ENCODE assay signal across 27 cellular contexts in genomic region chr15:29563112-29563511, GRCh38.
DNase-seq lines count a peak whose midpoint lies in the region; TF ChIP-seq lines count a peak whose summit lies in the region.
"Had no signal": no experiment of that assay in that cellular context is flagged by ENCODE, and none has a peak within 500 bp of the region (broad histone marks: within the 10 kb centered on the region; RNA-seq: fewer than 3 reads in every experiment).

No MANE protein-coding gene starts in this region.

- CTCF ChIA-PET in HEK293 (lab: Yijun Ruan, JAX), result no interaction called here

- no peak overlapping the region for H3K4me3 ChIP-seq in HEK293 (ENCODE audit: low read depth, low read length)
- H3K4me3 ChIP-seq: A549; BLaER1; BLaER1 treated with 17β-estradiol and CSF1 and Interleukin-3, amounts not matched to agents 10 nM and 100 nM had no signal

- no peaks in the 10 kb centered on the region for H3K4me1 ChIP-seq in HEK293 (ENCODE audit: control insufficient read depth, insufficient read depth, low read length)
- H3K4me1 ChIP-seq: A549, BE2C, Caco-2 had no signal

- H3K9me3 ChIP-seq in HEK293 (ENCODE audit: control insufficient read depth, insufficient read depth, low read depth, low read length), result no peaks in the 10 kb centered on the region
- H3K9me3 ChIP-seq: BE2C had no signal

- no peak for DNase-seq in SW480 (ENCODE audit: low spot score)
- DNase-seq: 8988T; ACHN; AML-193; BE2C; C1 segment of cervical spinal cord; Caco-2; Calu3; CD4-positive, alpha-beta memory T cell; CD4-positive, alpha-beta T cell; CD4-positive, CD25-positive, alpha-beta regulatory T cell; CD8-positive, alpha-beta memory T cell; CD8-positive, alpha-beta T cell; COR-L47; DMS 273 treated with DMSO at 0.1 percent for 48 hours; DMS153; DMS53; DMS79; DMS79 treated with DMSO at 0.1 percent for 48 hours; DND-41; EL had no signal

- POLR2A ChIA-PET in HEK293 (lab: Yijun Ruan, JAX), result no interaction called here

- no peak for TF ChIP-seq CTCF in HEK293 (tag by site-specific recombination; IDR thresholded peaks at IDR 0.05)

- H3K36me3 ChIP-seq in HEK293 (ENCODE audit: control insufficient read depth in 2 of 2, insufficient read depth in 1 of 2, low read length in 2 of 2), result no peaks in the 10 kb centered on the region
- H3K36me3 ChIP-seq: BE2C; BLaER1; BLaER1 treated with 17β-estradiol and CSF1 and Interleukin-3, amounts not matched to agents 10 nM and 100 nM had no signal

- no peak overlapping the region for H3K27ac ChIP-seq in HEK293 (ENCODE audit: extremely low read depth, low read depth, low read length)
- H3K27ac ChIP-seq: 22Rv1; A549; BLaER1; BLaER1 treated with 17β-estradiol and CSF1 and Interleukin-3, amounts not matched to agents 10 nM and 100 nM; C4-2B had no signal

TF ChIP-seq in HEK293, 187 proteins besides CTCF, POLR2A, EP300 and RAD21:
- no peak for TF ChIP-seq ZNF747 (tag by site-specific recombination; IDR thresholded peaks at IDR 0.05)
- peak; percentile 90 for TF ChIP-seq ZNF133 (tag by site-specific recombination; IDR thresholded peaks at IDR 0.05)
- TF ChIP-seq, protein P1, sequence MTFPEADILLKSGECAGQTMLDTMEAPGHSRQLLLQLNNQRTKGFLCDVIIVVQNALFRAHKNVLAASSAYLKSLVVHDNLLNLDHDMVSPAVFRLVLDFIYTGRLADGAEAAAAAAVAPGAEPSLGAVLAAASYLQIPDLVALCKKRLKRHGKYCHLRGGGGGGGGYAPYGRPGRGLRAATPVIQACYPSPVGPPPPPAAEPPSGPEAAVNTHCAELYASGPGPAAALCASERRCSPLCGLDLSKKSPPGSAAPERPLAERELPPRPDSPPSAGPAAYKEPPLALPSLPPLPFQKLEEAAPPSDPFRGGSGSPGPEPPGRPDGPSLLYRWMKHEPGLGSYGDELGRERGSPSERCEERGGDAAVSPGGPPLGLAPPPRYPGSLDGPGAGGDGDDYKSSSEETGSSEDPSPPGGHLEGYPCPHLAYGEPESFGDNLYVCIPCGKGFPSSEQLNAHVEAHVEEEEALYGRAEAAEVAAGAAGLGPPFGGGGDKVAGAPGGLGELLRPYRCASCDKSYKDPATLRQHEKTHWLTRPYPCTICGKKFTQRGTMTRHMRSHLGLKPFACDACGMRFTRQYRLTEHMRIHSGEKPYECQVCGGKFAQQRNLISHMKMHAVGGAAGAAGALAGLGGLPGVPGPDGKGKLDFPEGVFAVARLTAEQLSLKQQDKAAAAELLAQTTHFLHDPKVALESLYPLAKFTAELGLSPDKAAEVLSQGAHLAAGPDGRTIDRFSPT (tag by site-specific recombination; IDR thresholded peaks at IDR 0.05), result no peak
- no peak for TF ChIP-seq ZNF174 (tag by site-specific recombination; IDR thresholded peaks at IDR 0.05)
- TF ChIP-seq ZNF140 (tag by site-specific recombination; IDR thresholded peaks at IDR 0.05), result no peak
- TF ChIP-seq YY1 (tag by site-specific recombination; IDR thresholded peaks at IDR 0.05), result no peak
